8 cellular contexts compared by ENCODE assay signal in the genomic region with DNA sequence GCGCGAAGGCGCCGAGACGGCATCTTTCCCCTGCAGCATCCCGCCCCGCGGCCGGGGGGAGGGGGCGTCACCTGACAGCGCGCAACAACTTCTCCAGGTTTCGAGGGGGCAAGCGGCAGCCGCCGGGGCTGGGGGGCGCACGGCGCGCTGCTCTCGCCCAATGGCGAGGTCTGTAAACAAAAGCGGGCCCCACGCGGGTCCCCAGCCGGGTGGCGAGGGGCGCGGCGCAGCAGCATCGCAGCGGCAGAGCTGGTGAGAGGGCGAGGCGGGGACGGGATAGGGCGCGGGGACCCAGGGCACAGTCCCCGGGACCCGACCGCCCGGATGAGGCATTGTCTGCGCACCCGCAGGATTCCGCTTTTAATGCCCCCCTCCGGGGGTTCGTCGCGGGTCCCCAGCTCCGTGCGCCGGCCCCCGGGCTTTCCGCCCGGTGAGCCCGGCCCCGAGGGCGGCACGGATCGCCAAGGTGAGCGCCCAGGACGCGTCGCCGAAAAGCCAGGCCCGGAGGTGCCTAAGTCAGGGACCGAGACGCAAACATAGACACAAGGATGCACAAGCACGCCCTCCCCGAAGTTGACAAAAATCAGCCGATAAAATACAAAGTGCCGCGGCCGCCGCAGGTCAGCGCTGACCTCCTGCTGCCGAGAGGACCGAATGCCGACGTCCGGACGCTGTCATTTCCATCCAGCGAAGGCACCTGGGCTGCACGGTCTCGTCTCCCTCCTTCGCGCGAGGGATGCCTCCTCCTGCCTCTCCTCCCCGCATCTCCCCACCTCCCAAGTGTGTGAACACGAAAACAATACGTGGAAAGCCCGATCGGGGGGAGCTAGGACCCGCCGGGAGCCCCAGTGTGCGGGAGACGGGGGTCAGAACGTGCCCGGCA.
DNase-seq lines count a peak whose midpoint lies in the region; ATAC-seq and TF ChIP-seq lines count a peak whose summit lies in the region.

No MANE protein-coding gene starts in this region.

- intact Hi-C loops in ovary (cut with DNase I) = no loop called here

- TF ChIP-seq CTCF in foreskin fibroblast (IDR thresholded peaks at IDR 0.05; ENCODE audit: low read depth, low read length) = no peak
- TF ChIP-seq CTCF in ovary (IDR thresholded peaks at IDR 0.05) = no peak

- no peak overlapping the region for H3K27ac ChIP-seq in ovary

- no peaks in the 10 kb centered on the region for H3K36me3 ChIP-seq in ovary

- 0 to 1% (median 0%) methylated on average over 74 to 98 of the region's 98 CpGs for WGBS in ovary, 3 donors

- TF ChIP-seq POLR2A in ovary (IDR thresholded peaks at IDR 0.05) = no peak

- ATAC-seq in HG03097 (IDR thresholded peaks at IDR 0.05; ENCODE audit: low FRiP score, unreplicated experiment) (no peak), HG02852 (IDR thresholded peaks at IDR 0.05; ENCODE audit: unreplicated experiment) (no peak)

- H3K4me1 ChIP-seq in ovary (ENCODE audit: insufficient read depth) = peaks cover 6% of the 10 kb centered on the region

- H3K9me3 ChIP-seq in ovary = no peaks in the 10 kb centered on the region

- peak overlapping the region; percentile 22 to 24 for H3K4me3 ChIP-seq in foreskin fibroblast (ENCODE audit: low read depth in 1 of 2, low read length in 2 of 2)
- peak overlapping the region; percentile 39 for H3K4me3 ChIP-seq in ovary

- DNase-seq in NOMO-1 treated with DMSO at 0.1 percent for 48 hours (lab: John Stamatoyannopoulos, UW; ENCODE audit: unreplicated experiment) (peak; percentile 43), NOMO-1 treated with dmso at 0.1 percent for 144 hours (lab: John Stamatoyannopoulos, UW; ENCODE audit: unreplicated experiment) (no peak), NCI-H2196 (lab: John Stamatoyannopoulos, UW; ENCODE audit: unreplicated experiment) (peak; percentile 70), foreskin fibroblast (peak in 1 of 2 donors; percentile 17), ovary (peak in 2 of 5 donors; percentile 36 to 48)
- peak; percentile 53 to 68 for DNase-seq in activated T-cell treated with anti-CD3 and anti-CD28 coated beads, Interleukin-2, amount 50 U/mL, for 48 hours

- TF ChIP-seq EP300 in ovary (IDR thresholded peaks at IDR 0.05) = no peak

- no peaks in the 10 kb centered on the region for H3K27me3 ChIP-seq in ovary
